ENCODE assay signal across 16 cellular contexts in genomic region chr6:37777272-37777736, GRCh38. TPM values are rescaled to one million over a fixed set of nuclear protein-coding genes. Genes with fewer than 3 reads are reported as not detected.
A peak's percentile ranks its signal among the peaks of the same experiment; 100 is the strongest.
DNase-seq lines count a peak whose midpoint lies in the region; ATAC-seq and TF ChIP-seq lines count a peak whose summit lies in the region.
"Had no signal": no experiment of that assay in that cellular context is flagged by ENCODE, and none has a peak within 500 bp of the region (broad histone marks: within the 10 kb centered on the region; RNA-seq: fewer than 3 reads in every experiment).

No MANE protein-coding gene starts in this region.

- no peak overlapping the region for H3K14ac ChIP-seq in neuronal stem cell (ENCODE audit: low read length)

- H3K79me1 ChIP-seq in neuronal stem cell (ENCODE audit: low read depth, low read length) = no peaks in the 10 kb centered on the region

- peaks cover 0 to 16% (median 7%) of the 10 kb centered on the region in 3 experiments for H3K27me3 ChIP-seq in neuronal stem cell (ENCODE audit: control insufficient read depth in 3 of 3, insufficient read depth in 3 of 3, low read depth in 1 of 3, low read length in 3 of 3)
- H3K27me3 ChIP-seq in ovary = no peaks in the 10 kb centered on the region
- H3K27me3 ChIP-seq: BE2C, cardiac muscle cell had no signal

- H3K4me3 ChIP-seq in neuronal stem cell (ENCODE audit: low read length in 2 of 2) (no peak overlapping the region), ovary (no peak overlapping the region)
- H3K4me3 ChIP-seq: cardiac muscle cell, lung had no signal

- H3K4ac ChIP-seq in neuronal stem cell (ENCODE audit: low read length) = no peak overlapping the region

- no peak overlapping the region for H2BK12ac ChIP-seq in neuronal stem cell (ENCODE audit: low read length)

- WGBS in neuronal stem cell (ENCODE audit: extremely low coverage in 2 of 2, insufficient read length in 2 of 2, insufficient replicate concordance in 1 of 2), 2 donors = no CpG with 5 or more reads among the region's 9 CpGs
- 49 to 52% (median 49%) methylated on average over 9 of the region's 9 CpGs for WGBS in ovary, 3 donors

- no peak overlapping the region for H3K9ac ChIP-seq in neuronal stem cell (ENCODE audit: low read depth, low read length, poor library complexity)

- TF ChIP-seq POLR2A in ovary (IDR thresholded peaks at IDR 0.05) = no peak

- peak overlapping the region; percentile 75 for H2AFZ ChIP-seq in neuronal stem cell (ENCODE audit: low read length)

- H4K91ac ChIP-seq in neuronal stem cell (ENCODE audit: low read depth, low read length, poor library complexity) = no peak overlapping the region

- H2BK5ac ChIP-seq in neuronal stem cell (ENCODE audit: low read length) = no peak overlapping the region

- DNase-seq in SK-N-DZ (ENCODE audit: low spot score) = peak; percentile 45
- no peak for DNase-seq in neuronal stem cell (ENCODE audit: low spot score)
- no peak for DNase-seq in DMS153 treated with DMSO at 0.1 percent for 48 hours (lab: John Stamatoyannopoulos, UW; ENCODE audit: unreplicated experiment)
- DNase-seq in SW480 (ENCODE audit: low spot score) = no peak
- no peak for DNase-seq in ovary
- DNase-seq in SHP77 treated with DMSO at 0.1 percent for 48 hours (lab: John Stamatoyannopoulos, UW) = no peak
- DNase-seq: activated CD4-positive, alpha-beta T cell treated with anti-CD3 and anti-CD28 coated beads, Interleukin-2, amount 50 U/mL, for 4 hours; BE2C; GOT3; NCI-H2029; stimulated activated naive CD4-positive, alpha-beta T cell treated with Interleukin-2 at 50 U/mL for 16 hours had no signal

- no peak for TF ChIP-seq EP300 in ovary (IDR thresholded peaks at IDR 0.05)

- H3K4me1 ChIP-seq in neuronal stem cell (ENCODE audit: control insufficient read depth in 2 of 2, insufficient read depth in 1 of 2, low read depth in 1 of 2, low read length in 2 of 2) = peaks cover 22 to 30% of the 10 kb centered on the region in 2 donors
- H3K4me1 ChIP-seq in ovary (ENCODE audit: insufficient read depth) = no peaks in the 10 kb centered on the region

- no peak overlapping the region for H3K27ac ChIP-seq in neuronal stem cell (replicated peaks; ENCODE audit: low read length)
- no peak overlapping the region for H3K27ac ChIP-seq in ovary
- H3K27ac ChIP-seq: cardiac muscle cell had no signal

- no peak overlapping the region for H2BK120ac ChIP-seq in neuronal stem cell (ENCODE audit: low read depth, low read length)

- H3K4me2 ChIP-seq in neuronal stem cell (ENCODE audit: insufficient read depth, low read length, poor library complexity, severe bottlenecking) = no peak overlapping the region

- no peak overlapping the region for H2AK5ac ChIP-seq in neuronal stem cell (ENCODE audit: low read depth, low read length)

- no peak for TF ChIP-seq CTCF in ovary (IDR thresholded peaks at IDR 0.05)

- H3K23ac ChIP-seq in neuronal stem cell (ENCODE audit: low read depth, low read length, poor library complexity) = no peak overlapping the region

- no peak overlapping the region for H4K8ac ChIP-seq in neuronal stem cell (ENCODE audit: low read depth, low read length)

- H3K36me3 ChIP-seq in neuronal stem cell (replicated peaks in 1 of 2; ENCODE audit: control insufficient read depth in 2 of 2, insufficient read depth in 2 of 2, low read length in 2 of 2) (no peaks in the 10 kb centered on the region), ovary (no peaks in the 10 kb centered on the region)
- H3K36me3 ChIP-seq: BE2C, cardiac muscle cell had no signal

- intact Hi-C loops in ovary (cut with DNase I) = no loop called here

- H2BK15ac ChIP-seq in neuronal stem cell (ENCODE audit: low read length) = no peak overlapping the region

- H3K9me3 ChIP-seq in neuronal stem cell (replicated peaks in 1 of 2; ENCODE audit: control insufficient read depth in 2 of 2, insufficient read depth in 1 of 2, low read depth in 1 of 2, low read length in 2 of 2) = no peaks in the 10 kb centered on the region
- no peaks in the 10 kb centered on the region for H3K9me3 ChIP-seq in ovary
- H3K9me3 ChIP-seq: BE2C had no signal

- no peak overlapping the region for H3K18ac ChIP-seq in neuronal stem cell (ENCODE audit: low read length)

- ATAC-seq in GM18868 (IDR thresholded peaks at IDR 0.05; ENCODE audit: unreplicated experiment) (peak; percentile 66), HG02798 (IDR thresholded peaks at IDR 0.05; ENCODE audit: poor library complexity, unreplicated experiment) (peak; percentile 63)
- ATAC-seq: Panc1 had no signal

RNA-seq across cellular contexts. Expression of gene ZFAND3, which starts 42.2 kb away (rescaled TPM):
- 13.4 and 14.8 TPM in 2 replicates for polyA plus RNA-seq in SK-N-DZ (2014; cell fraction: cytosol; rRNA removed)
- 8.4 and 18.4 TPM in 2 replicates for polyA plus RNA-seq in SK-N-DZ (2014; cell fraction: nucleus; rRNA removed)
- polyA plus RNA-seq in neuronal stem cell (2013, experiment 1 of 2) = 76.7 TPM
- 81.6 TPM for polyA plus RNA-seq in neuronal stem cell (2013, experiment 2 of 2)
- total RNA-seq in ovary = 10 to 100 TPM; 16.6 to 81.1 (median 51.9) TPM
- polyA plus RNA-seq in ovary = 100 to 1,000 TPM in 1 of 2 donors, 10 to 100 TPM in 1; 39.8 to 220 TPM
